ENCODE assay signal across 17 cellular contexts in genomic region chr3:136189859-136190617, GRCh38. TPM values are rescaled to one million over a fixed set of nuclear protein-coding genes. Genes with fewer than 3 reads are reported as not detected.
DNase-seq lines count a peak whose midpoint lies in the region; ATAC-seq and TF ChIP-seq lines count a peak whose summit lies in the region.
"Had no signal": no experiment of that assay in that cellular context is flagged by ENCODE, and none has a peak within 500 bp of the region (broad histone marks: within the 10 kb centered on the region; RNA-seq: fewer than 3 reads in every experiment).

No MANE protein-coding gene starts in this region.

- peak overlapping the region; percentile 100 for H3K4me3 Mint-ChIP-seq in activated CD4-positive, alpha-beta T cell treated with anti-CD3 and anti-CD28 coated beads for 36 hours
- no peak overlapping the region for H3K4me3 Mint-ChIP-seq in Calu3 (ENCODE audit: low read depth, unreplicated experiment)
- peak overlapping the region; percentile 29 for H3K4me3 Mint-ChIP-seq in activated B cell treated with CpG ODN at 0.5 μM for 24 hours
- H3K4me3 Mint-ChIP-seq in naive thymus-derived CD4-positive, alpha-beta T cell, result peak overlapping the region; percentile 91 to 99 (median 98)
- no peak overlapping the region for H3K4me3 Mint-ChIP-seq in progenitor cell of endocrine pancreas (ENCODE audit: low read depth)

- H3K4me1 Mint-ChIP-seq in activated CD4-positive, alpha-beta T cell treated with anti-CD3 and anti-CD28 coated beads for 36 hours, result peaks cover 74% of the 10 kb centered on the region
- H3K4me1 Mint-ChIP-seq in Calu3 (ENCODE audit: low read depth, unreplicated experiment), result peaks cover 50% of the 10 kb centered on the region
- H3K4me1 Mint-ChIP-seq in activated B cell treated with CpG ODN at 0.5 μM for 24 hours, result peaks cover 92% of the 10 kb centered on the region
- peaks cover 60 to 85% (median 81%) of the 10 kb centered on the region in 7 donors for H3K4me1 Mint-ChIP-seq in naive thymus-derived CD4-positive, alpha-beta T cell
- H3K4me1 Mint-ChIP-seq in progenitor cell of endocrine pancreas (ENCODE audit: low read depth), result peaks cover 44% of the 10 kb centered on the region

- H3K4me3 ChIP-seq in naive thymus-derived CD4-positive, alpha-beta T cell (ENCODE audit: low read length), result no peak overlapping the region
- H3K4me3 ChIP-seq in right cardiac atrium (ENCODE audit: low read length), result no peak overlapping the region

- no peaks in the 10 kb centered on the region for H3K9me3 ChIP-seq in naive thymus-derived CD4-positive, alpha-beta T cell (ENCODE audit: control insufficient read depth in 2 of 3, low read length in 3 of 3)
- H3K9me3 ChIP-seq in right cardiac atrium (ENCODE audit: control insufficient read depth, low read length), result no peaks in the 10 kb centered on the region
- H3K9me3 ChIP-seq: tibial artery had no signal

- peaks cover 48% of the 10 kb centered on the region for H3K36me3 Mint-ChIP-seq in activated CD4-positive, alpha-beta T cell treated with anti-CD3 and anti-CD28 coated beads for 36 hours (ENCODE audit: low read depth)
- H3K36me3 Mint-ChIP-seq in Calu3 (ENCODE audit: insufficient read depth, unreplicated experiment), result peaks cover 69% of the 10 kb centered on the region
- peaks cover 34% of the 10 kb centered on the region for H3K36me3 Mint-ChIP-seq in activated B cell treated with CpG ODN at 0.5 μM for 24 hours (ENCODE audit: low read depth)
- H3K36me3 Mint-ChIP-seq in naive thymus-derived CD4-positive, alpha-beta T cell, result peaks cover 5 to 43% (median 17%) of the 10 kb centered on the region in 5 donors
- peaks cover 1% of the 10 kb centered on the region for H3K36me3 Mint-ChIP-seq in progenitor cell of endocrine pancreas (ENCODE audit: insufficient read depth)

- no TSS peak for BruUV-seq in Calu3 (replicated peaks; lab: Mats Ljungman, UMichigan)

- DNase-seq in activated CD4-positive, alpha-beta T cell treated with anti-CD3 and anti-CD28 coated beads for 36 hours, result no peak
- DNase-seq in activated CD4-positive, alpha-beta T cell treated with anti-CD3 and anti-CD28 coated beads for 1 hour, result no peak
- DNase-seq in Calu3 (no peak), activated B cell treated with CpG ODN at 0.5 μM for 24 hours (no peak), right cardiac atrium (no peak), DMS 273 treated with DMSO at 0.1 percent for 48 hours (lab: John Stamatoyannopoulos, UW) (no peak), progenitor cell of endocrine pancreas (ENCODE audit: low spot score, unreplicated experiment) (no peak)
- no peak for DNase-seq in naive thymus-derived CD4-positive, alpha-beta T cell
- DNase-seq: aorta; foreskin fibroblast; IMR-90; NCI-H1092 treated with DMSO at 0.1 percent for 48 hours; NCI-H748 treated with DMSO at 0.1 percent for 48 hours; stimulated activated CD4-positive, alpha-beta T cell treated with anti-CD3 and anti-CD28 coated beads, Interleukin-2, amount 100 ng/mL, for 48 hours; tibial artery had no signal

- H3K36me3 ChIP-seq in naive thymus-derived CD4-positive, alpha-beta T cell (ENCODE audit: control insufficient read depth in 2 of 3, insufficient read depth in 3 of 3, low read length in 3 of 3), result peaks cover 0 to 6% (median 0%) of the 10 kb centered on the region in 3 experiments
- H3K36me3 ChIP-seq: tibial artery had no signal

- peak overlapping the region; percentile 77 for H3K27ac Mint-ChIP-seq in activated CD4-positive, alpha-beta T cell treated with anti-CD3 and anti-CD28 coated beads for 36 hours
- H3K27ac Mint-ChIP-seq in Calu3 (ENCODE audit: unreplicated experiment) (peak overlapping the region; percentile 60), activated B cell treated with CpG ODN at 0.5 μM for 24 hours (peak overlapping the region; percentile 37), progenitor cell of endocrine pancreas (no peak overlapping the region)
- peak overlapping the region in 7 of 9 donors; percentile 17 to 99 (median 79) for H3K27ac Mint-ChIP-seq in naive thymus-derived CD4-positive, alpha-beta T cell

- no peaks in the 10 kb centered on the region for H3K9me3 Mint-ChIP-seq in activated CD4-positive, alpha-beta T cell treated with anti-CD3 and anti-CD28 coated beads for 36 hours (ENCODE audit: low read depth)
- H3K9me3 Mint-ChIP-seq in Calu3 (ENCODE audit: low read depth, unreplicated experiment), result no peaks in the 10 kb centered on the region
- H3K9me3 Mint-ChIP-seq in activated B cell treated with CpG ODN at 0.5 μM for 24 hours, result no peaks in the 10 kb centered on the region
- peaks cover 0 to 8% (median 0%) of the 10 kb centered on the region in 11 donors for H3K9me3 Mint-ChIP-seq in naive thymus-derived CD4-positive, alpha-beta T cell
- no peaks in the 10 kb centered on the region for H3K9me3 Mint-ChIP-seq in progenitor cell of endocrine pancreas (ENCODE audit: low read depth)

- no peak for ATAC-seq in activated CD4-positive, alpha-beta T cell treated with anti-CD3 and anti-CD28 coated beads for 36 hours
- ATAC-seq in activated B cell treated with CpG ODN at 0.5 μM for 24 hours (ENCODE audit: low read depth), result no peak
- no peak for ATAC-seq in naive thymus-derived CD4-positive, alpha-beta T cell
- ATAC-seq in right cardiac atrium, result no peak

- no peaks in the 10 kb centered on the region for H3K27me3 Mint-ChIP-seq in activated CD4-positive, alpha-beta T cell treated with anti-CD3 and anti-CD28 coated beads for 36 hours
- H3K27me3 Mint-ChIP-seq in Calu3 (ENCODE audit: unreplicated experiment) (no peaks in the 10 kb centered on the region), activated B cell treated with CpG ODN at 0.5 μM for 24 hours (no peaks in the 10 kb centered on the region), progenitor cell of endocrine pancreas (no peaks in the 10 kb centered on the region)
- H3K27me3 Mint-ChIP-seq in naive thymus-derived CD4-positive, alpha-beta T cell, result no peaks in the 10 kb centered on the region

- intact Hi-C loops in activated CD4-positive, alpha-beta T cell treated with anti-CD3 and anti-CD28 coated beads for 36 hours (cut with DNase I, micrococcal nuclease), result loop anchor here (5.0 to 10.0 kb wide), 2 partner anchors 38 to 1985 kb away; partner anchors contain the start of gene DBR1 (in 1 of the 2)
- intact Hi-C loops in Calu3 (cut with micrococcal nuclease; ENCODE audit: unreplicated experiment), result loop anchor here (10.0 kb wide), 2 partner anchors 185 to 435 kb away; no protein-coding TSS in a partner anchor
- intact Hi-C loops in activated B cell treated with CpG ODN at 0.5 μM for 24 hours (cut with micrococcal nuclease), result loop anchor here (5.0 kb wide), 1 partner anchor 1982 kb away; the partner anchor contains the start of gene DBR1
- intact Hi-C loops in naive thymus-derived CD4-positive, alpha-beta T cell (cut with micrococcal nuclease), result loop anchor here (5.0 to 10.0 kb wide), 7 partner anchors 43 to 1995 kb away; partner anchors contain the start of genes ARMC8 (in 1 of the 2) and PPP2R3A (in 1 of the 2)
- intact Hi-C loops in right cardiac atrium (cut with DNase I), result loop anchor here in 1 of 4 donors (10.0 kb wide), 3 partner anchors 55 to 115 kb away; partner anchors contain the start of gene PCCB

- POLR2A ChIA-PET in activated CD4-positive, alpha-beta T cell treated with anti-CD3 and anti-CD28 coated beads for 36 hours (lab: Charles Lee), result interaction anchor here (0.6 to 0.8 kb wide), 2 partner anchors 19 to 563 kb away, joined by 4 to 6 read pairs; no protein-coding TSS in a partner anchor
- POLR2A ChIA-PET in activated B cell treated with CpG ODN at 0.5 μM for 24 hours (lab: Charles Lee), result interaction anchor here (0.5 kb wide), 1 partner anchor 9 kb away, joined by 3 read pairs; no protein-coding TSS in a partner anchor
- POLR2A ChIA-PET in naive thymus-derived CD4-positive, alpha-beta T cell (lab: Charles Lee), result interaction anchor here (0.7 to 0.8 kb wide), 2 partner anchors 40 to 562 kb away, joined by 3 to 4 read pairs; no protein-coding TSS in a partner anchor

- TF ChIP-seq CTCF in Calu3 (IDR thresholded peaks at IDR 0.05; ENCODE audit: unreplicated experiment) (no peak), activated B cell treated with CpG ODN at 0.5 μM for 24 hours (IDR thresholded peaks at IDR 0.05) (no peak), progenitor cell of endocrine pancreas (IDR thresholded peaks at IDR 0.05; ENCODE audit: unreplicated experiment) (no peak)

- CTCF ChIA-PET in activated CD4-positive, alpha-beta T cell treated with anti-CD3 and anti-CD28 coated beads for 36 hours (lab: Charles Lee), result interaction anchor here (1.1 to 1.3 kb wide), 3 partner anchors 17 to 44 kb away, joined by 3 read pairs; no protein-coding TSS in a partner anchor
- CTCF ChIA-PET in Calu3 (lab: Charles Lee) (no interaction called here), activated B cell treated with CpG ODN at 0.5 μM for 24 hours (lab: Charles Lee) (no interaction called here)
- CTCF ChIA-PET in naive thymus-derived CD4-positive, alpha-beta T cell (lab: Charles Lee), result interaction anchor here (0.7 to 0.9 kb wide), 2 partner anchors 12 to 824 kb away, joined by 4 read pairs; no protein-coding TSS in a partner anchor

- H3K4me1 ChIP-seq in naive thymus-derived CD4-positive, alpha-beta T cell (ENCODE audit: control insufficient read depth in 2 of 2, insufficient read depth in 2 of 2, low read length in 2 of 2), result peaks cover 43 to 49% of the 10 kb centered on the region in 2 donors
- peaks cover 23% of the 10 kb centered on the region for H3K4me1 ChIP-seq in right cardiac atrium (ENCODE audit: control insufficient read depth, insufficient read depth, low read length)

- 91% methylated on average over 11 of the region's 11 CpGs for WGBS in right cardiac atrium

- H3K27ac ChIP-seq in naive thymus-derived CD4-positive, alpha-beta T cell (ENCODE audit: low read depth, low read length), result no peak overlapping the region
- H3K27ac ChIP-seq in right cardiac atrium (ENCODE audit: low read length), result no peak overlapping the region
- H3K27ac ChIP-seq: C4-2B, VCaP had no signal

- no peaks in the 10 kb centered on the region for H3K27me3 ChIP-seq in naive thymus-derived CD4-positive, alpha-beta T cell (ENCODE audit: control insufficient read depth in 2 of 2, insufficient read depth in 2 of 2, low read length in 2 of 2)
- no peaks in the 10 kb centered on the region for H3K27me3 ChIP-seq in right cardiac atrium (ENCODE audit: control insufficient read depth, insufficient read depth)
- H3K27me3 ChIP-seq: tibial artery had no signal

RNA-seq across cellular contexts. Expression of gene MSL2, which starts 6.1 kb away (rescaled TPM):
- 10 to 100 TPM; 39.5 to 48.3 TPM for total RNA-seq in activated CD4-positive, alpha-beta T cell treated with anti-CD3 and anti-CD28 coated beads for 36 hours
- total RNA-seq in Calu3 (2022) (59.4 and 63.9 TPM in 2 replicates), activated B cell treated with CpG ODN at 0.5 μM for 24 hours (58.0 and 59.4 TPM in 2 replicates), right cardiac atrium (10 to 100 TPM; 22.4 to 27.0 (median 23.2) TPM), progenitor cell of endocrine pancreas (39.9 and 42.0 TPM in 2 replicates)
- total RNA-seq in naive thymus-derived CD4-positive, alpha-beta T cell, result 100 to 1,000 TPM in 3 of 5 experiments, 10 to 100 TPM in 2; 57.8 to 110 (median 107) TPM
- 10 to 100 TPM; 40.9 to 42.8 TPM for polyA plus RNA-seq in naive thymus-derived CD4-positive, alpha-beta T cell
- polyA plus RNA-seq in right cardiac atrium, result 5.7 TPM

Comparison
In these comparisons a context has a peak if more than half of its experiments do, and no peak if none do; other contexts are left out.
1. H3K4me3 Mint-ChIP-seq: peak in activated CD4-positive, alpha-beta T cell treated with anti-CD3 and anti-CD28 coated beads for 36 hours (single experiment), activated B cell treated with CpG ODN at 0.5 μM for 24 hours (single experiment) and naive thymus-derived CD4-positive, alpha-beta T cell (10 of 10); none in Calu3 (single experiment) and progenitor cell of endocrine pancreas (single experiment).
2. CTCF ChIA-PET loops: an anchor here in activated CD4-positive, alpha-beta T cell treated with anti-CD3 and anti-CD28 coated beads for 36 hours (1.1 to 1.3 kb wide) and naive thymus-derived CD4-positive, alpha-beta T cell (0.7 to 0.9 kb wide); none called in Calu3 and activated B cell treated with CpG ODN at 0.5 μM for 24 hours.